ENCODE assay signal across 8 cellular contexts in genomic region chr11:5712507-5712906, GRCh38. TPM values are rescaled to one million over a fixed set of nuclear protein-coding genes. Genes with fewer than 3 reads are reported as not detected.
DNase-seq lines count a peak whose midpoint lies in the region; ATAC-seq, FAIRE-seq and TF ChIP-seq lines count a peak whose summit lies in the region.

No MANE protein-coding gene starts in this region.

- ATAC-seq in SK-N-SH treated with all-trans-retinoic acid at 6 μM for 48 hours (peak; percentile 71; the same call in 2 of the 3 replicates), sciatic nerve (no peak), GM18907 (IDR thresholded peaks at IDR 0.05; ENCODE audit: unreplicated experiment) (no peak)

- CTCF ChIA-PET in AG04449 (lab: Yijun Ruan, JAX): no interaction called here

- intact Hi-C loops in sciatic nerve (cut with DNase I): no loop called here

- peak; percentile 68 for FAIRE-seq in GM19239 (lab: Jason Lieb, UNC)

- POLR2A ChIA-PET in AG04449 (lab: Yijun Ruan, JAX): no interaction called here

- H3K4me3 ChIP-seq in AG04449 (ENCODE audit: low read depth, low read length): no peak overlapping the region

- no peak for DNase-seq in AG04449 (ENCODE audit: low read depth, low spot score)
- no peak for DNase-seq in GM19239 (ENCODE audit: insufficient read length, low spot score)
- peak; percentile 24 for DNase-seq in germinal center (ENCODE audit: low spot score)
- DNase-seq in Ammon's horn (ENCODE audit: low spot score): no peak
- DNase-seq in sciatic nerve (ENCODE audit: low spot score): no peak
- no peak for DNase-seq in NCI-H1092 treated with DMSO at 0.1 percent for 48 hours (lab: John Stamatoyannopoulos, UW)

- TF ChIP-seq CTCF in AG04449 (IDR thresholded peaks at IDR 0.05; ENCODE audit: insufficient read depth, low read length, missing control alignments): peak; percentile 8

TF ChIP-seq in SK-N-SH treated with all-trans-retinoic acid at 6 μM for 48 hours, 23 proteins besides CTCF, POLR2A, EP300 and RAD21:
- TF ChIP-seq OSR1 (CRISPR knock-in tag; IDR thresholded peaks at IDR 0.05) (no peak), TOX (CRISPR knock-in tag; IDR thresholded peaks at IDR 0.05; ENCODE audit: borderline replicate concordance) (no peak), CSDC2 (CRISPR knock-in tag; IDR thresholded peaks at IDR 0.05) (no peak), GLIS3 (CRISPR knock-in tag; IDR thresholded peaks at IDR 0.05) (no peak), CSRNP3 (CRISPR knock-in tag; IDR thresholded peaks at IDR 0.05) (no peak), TCF4 (CRISPR knock-in tag; IDR thresholded peaks at IDR 0.05; ENCODE audit: borderline replicate concordance) (no peak), ZNF70 (CRISPR knock-in tag; IDR thresholded peaks at IDR 0.05) (no peak)

RNA-seq across cellular contexts. Expression of gene TRIM22, which starts 22.9 kb away (rescaled TPM):
- 86.7 TPM for total RNA-seq in sciatic nerve

RNA-seq across cellular contexts. Expression of gene OR56B1, which starts 23.7 kb away (rescaled TPM):
- total RNA-seq in sciatic nerve: 0.40 TPM

RNA-seq across cellular contexts. Expression of gene TRIM5, which starts 27.6 kb away (rescaled TPM):
- total RNA-seq in sciatic nerve: 28.4 TPM

RNA-seq across cellular contexts. Expression of gene OR52N4, which starts 41.5 kb away (rescaled TPM):
- total RNA-seq in sciatic nerve: 0.85 TPM
